Comparison of ENCODE assay signal across 33 cellular contexts in the genomic region with DNA sequence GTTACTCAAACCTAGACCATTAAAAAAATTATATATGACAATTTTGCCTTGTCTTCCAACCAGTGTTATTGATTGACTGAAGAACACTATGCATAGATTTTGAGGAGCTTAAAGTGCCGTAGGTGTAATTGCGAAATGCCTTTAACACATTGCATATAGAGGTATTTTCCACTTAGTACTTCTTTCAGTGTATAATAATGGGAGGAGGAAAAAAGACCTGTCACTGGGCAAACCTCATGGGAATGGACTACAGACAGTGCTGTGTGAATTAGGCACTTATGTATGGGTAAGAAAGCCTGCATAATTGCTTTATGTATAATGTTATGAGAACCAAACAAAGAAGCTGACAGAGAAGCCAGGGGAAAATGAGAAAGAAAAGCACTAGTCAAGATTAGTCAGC. TPM values are rescaled to one million over a fixed set of nuclear protein-coding genes. Genes with fewer than 3 reads are reported as not detected.
DNase-seq lines count a peak whose midpoint lies in the region; ATAC-seq, FAIRE-seq and TF ChIP-seq lines count a peak whose summit lies in the region.
"Had no signal": no experiment of that assay in that cellular context is flagged by ENCODE, and none has a peak within 500 bp of the region (broad histone marks: within the 10 kb centered on the region; RNA-seq: fewer than 3 reads in every experiment).

No MANE protein-coding gene starts in this region.

- ATAC-seq in HepG2 (no peak), right lobe of liver (no peak)
- ATAC-seq: heart right ventricle; stimulated activated memory B cell treated with anti-CD40 and anti-IgM and Interleukin-4, amounts not matched to agents 10 μg/mL and 1 μg/mL and 100 μg/mL, for 72 hours had no signal

- in situ Hi-C loops in HepG2 (cut with HindIII; ENCODE audit: extremely low pct_ligation_motif_present, low pct_unique_long_range_greater_than_20kb) = no loop called here

- no peaks in the 10 kb centered on the region for H3K36me3 Mint-ChIP-seq in activated T-cell treated with anti-CD3 and anti-CD28 coated beads, Interleukin-2, amount 50 U/mL, for 24 hours (ENCODE audit: low read depth)
- H3K36me3 Mint-ChIP-seq: mesothelial cell of epicardium; stimulated activated memory B cell treated with anti-CD40 and anti-IgM and Interleukin-4, amounts not matched to agents 10 μg/mL and 1 μg/mL and 100 μg/mL, for 72 hours; type B pancreatic cell had no signal

- DNase-seq in HepG2 (ENCODE audit: low spot score) (no peak), right lobe of liver (no peak), NCI-H1436 (lab: John Stamatoyannopoulos, UW) (peak; percentile 94), SK-N-DZ (ENCODE audit: low spot score) (peak; percentile 10), putamen (ENCODE audit: low spot score) (peak; percentile 44), stomach (no peak)
- DNase-seq in stimulated activated CD4-positive, alpha-beta T cell treated with anti-CD3 and anti-CD28 coated beads, Interleukin-4, amount 100 ng/mL, for 1 hour = no peak
- DNase-seq in activated T-cell treated with anti-CD3 and anti-CD28 coated beads, Interleukin-2, amount 50 U/mL, for 24 hours = no peak
- DNase-seq: activated CD4-positive, alpha-beta T cell treated with anti-CD3 and anti-CD28 coated beads for 4 hours; activated T-cell treated with anti-CD3 and anti-CD28 coated beads for 4 hours; amniotic stem cell; cerebellar nuclear complex; dermis blood vessel endothelial cell; DMS153; esophagus squamous epithelium; foreskin melanocyte; HCEC 1CT; heart right ventricle; Kasumi-1; naive B cell; NCI-H1105; NCI-H526 treated with DMSO at 0.1 percent for 48 hours; sigmoid colon; SW 1271; T-helper 9 cell had no signal

- H3K27me3 ChIP-seq in HepG2 (ENCODE audit: control insufficient read depth in 1 of 2, insufficient read depth in 2 of 2, low read length in 2 of 2) = no peaks in the 10 kb centered on the region
- no peaks in the 10 kb centered on the region for H3K27me3 ChIP-seq in right lobe of liver
- no peaks in the 10 kb centered on the region for H3K27me3 ChIP-seq in stomach
- H3K27me3 ChIP-seq: BLaER1 treated with 17β-estradiol and CSF1 and Interleukin-3, amounts not matched to agents 10 nM and 100 nM; brain microvascular endothelial cell; esophagus squamous epithelium; heart right ventricle; neutrophil; sigmoid colon had no signal

- TF ChIP-seq POLR2A in HepG2 (IDR thresholded peaks at IDR 0.05; ENCODE audit: insufficient read depth in 1 of 2, low read depth in 2 of 2, low read length in 2 of 2) (no peak), right lobe of liver (IDR thresholded peaks at IDR 0.05) (no peak), stomach (IDR thresholded peaks at IDR 0.05) (no peak)

- H3K9me3 ChIP-seq in HepG2 (ENCODE audit: low read length) (no peaks in the 10 kb centered on the region), right lobe of liver (no peaks in the 10 kb centered on the region), stomach (no peaks in the 10 kb centered on the region)
- H3K9me3 ChIP-seq: esophagus squamous epithelium, neutrophil, sigmoid colon had no signal

- no TSS peak for BruUV-seq in HepG2 (replicated peaks; lab: Mats Ljungman, UMichigan)

- H3K9ac ChIP-seq in HepG2 (ENCODE audit: insufficient read depth, low read depth, low read length) = no peak overlapping the region
- H3K9ac ChIP-seq: BLaER1 treated with 17β-estradiol and CSF1 and Interleukin-3, amounts not matched to agents 10 nM and 100 nM had no signal

- peaks cover 30% of the 10 kb centered on the region for H3K27me3 Mint-ChIP-seq in activated T-cell treated with anti-CD3 and anti-CD28 coated beads, Interleukin-2, amount 50 U/mL, for 24 hours
- H3K27me3 Mint-ChIP-seq: progenitor cell of endocrine pancreas; stimulated activated memory B cell treated with anti-CD40 and anti-IgM and Interleukin-4, amounts not matched to agents 10 μg/mL and 1 μg/mL and 100 μg/mL, for 72 hours; type B pancreatic cell had no signal

- H3K36me3 ChIP-seq in HepG2 (replicated peaks in 1 of 2; ENCODE audit: control insufficient read depth in 1 of 2, insufficient read depth in 2 of 2, low read length in 2 of 2) (no peaks in the 10 kb centered on the region), right lobe of liver (no peaks in the 10 kb centered on the region), stomach (no peaks in the 10 kb centered on the region)
- H3K36me3 ChIP-seq: BLaER1 treated with 17β-estradiol and CSF1 and Interleukin-3, amounts not matched to agents 10 nM and 100 nM; brain microvascular endothelial cell; esophagus squamous epithelium; heart right ventricle; neutrophil; sigmoid colon had no signal

- no peak overlapping the region for H2AFZ ChIP-seq in HepG2 (ENCODE audit: low read length)

- no peak overlapping the region for H3K27ac ChIP-seq in HepG2 (ENCODE audit: extremely low read length, insufficient read depth, low read length)
- no peak overlapping the region for H3K27ac ChIP-seq in right lobe of liver
- no peak overlapping the region for H3K27ac ChIP-seq in stomach
- H3K27ac ChIP-seq: BLaER1 treated with 17β-estradiol and CSF1 and Interleukin-3, amounts not matched to agents 10 nM and 100 nM; brain microvascular endothelial cell; esophagus squamous epithelium; heart right ventricle; neutrophil; sigmoid colon had no signal

- H3K27ac Mint-ChIP-seq in activated T-cell treated with anti-CD3 and anti-CD28 coated beads, Interleukin-2, amount 50 U/mL, for 24 hours = no peak overlapping the region
- H3K27ac Mint-ChIP-seq: activated naive CD4-positive, alpha-beta T cell treated with anti-CD3 and anti-CD28 coated beads, Interleukin-2, amount 50 U/mL, for 24 hours; mesothelial cell of epicardium; naive B cell; progenitor cell of endocrine pancreas; stimulated activated memory B cell treated with anti-CD40 and anti-IgM and Interleukin-4, amounts not matched to agents 10 μg/mL and 1 μg/mL and 100 μg/mL, for 72 hours; type B pancreatic cell had no signal

- CTCF ChIA-PET in HepG2 (lab: Yijun Ruan, JAX; ENCODE audit: low intra/inter-chr PET ratio, low total read pairs) = no interaction called here

- H3K4me3 ChIP-seq in HepG2 (replicated peaks in 1 of 3; ENCODE audit: insufficient read depth in 1 of 3, low read depth in 2 of 3, low read length in 3 of 3) (no peak overlapping the region), right lobe of liver (no peak overlapping the region), stomach (no peak overlapping the region)
- H3K4me3 ChIP-seq: BLaER1 treated with 17β-estradiol and CSF1 and Interleukin-3, amounts not matched to agents 10 nM and 100 nM; esophagus squamous epithelium; heart right ventricle; sigmoid colon had no signal

- no peaks in the 10 kb centered on the region for H3K9me3 Mint-ChIP-seq in activated T-cell treated with anti-CD3 and anti-CD28 coated beads, Interleukin-2, amount 50 U/mL, for 24 hours
- H3K9me3 Mint-ChIP-seq: stimulated activated memory B cell treated with anti-CD40 and anti-IgM and Interleukin-4, amounts not matched to agents 10 μg/mL and 1 μg/mL and 100 μg/mL, for 72 hours had no signal

- no peak for TF ChIP-seq EP300 in HepG2 (IDR thresholded peaks at IDR 0.05; ENCODE audit: low read depth in 2 of 2, low read length in 2 of 2)
- no peak for TF ChIP-seq EP300 in HepG2 (CRISPR knock-in tag; IDR thresholded peaks at IDR 0.05; ENCODE audit: borderline replicate concordance)
- TF ChIP-seq EP300 in stomach (IDR thresholded peaks at IDR 0.05) = no peak

- POLR2A ChIA-PET in HepG2 (lab: Yijun Ruan, JAX) = no interaction called here

- TF ChIP-seq CTCF in HepG2 (CRISPR knock-in tag; IDR thresholded peaks at IDR 0.05) (no peak), right lobe of liver (IDR thresholded peaks at IDR 0.05) (no peak), stomach (IDR thresholded peaks at IDR 0.05) (no peak)

- H3K4me3 Mint-ChIP-seq in activated T-cell treated with anti-CD3 and anti-CD28 coated beads, Interleukin-2, amount 50 U/mL, for 24 hours = no peak overlapping the region
- H3K4me3 Mint-ChIP-seq: activated naive CD4-positive, alpha-beta T cell treated with anti-CD3 and anti-CD28 coated beads, Interleukin-2, amount 50 U/mL, for 24 hours; mesothelial cell of epicardium; naive B cell; stimulated activated memory B cell treated with anti-CD40 and anti-IgM and Interleukin-4, amounts not matched to agents 10 μg/mL and 1 μg/mL and 100 μg/mL, for 72 hours; type B pancreatic cell had no signal

- FAIRE-seq in HepG2 (lab: Jason Lieb, UNC) = no peak

- TF ChIP-seq RAD21 in HepG2 (CRISPR knock-in tag; IDR thresholded peaks at IDR 0.05) = no peak

- intact Hi-C loops in HepG2 (cut with micrococcal nuclease; ENCODE audit: unreplicated experiment) (no loop called here), right lobe of liver (cut with DNase I) (no loop called here), stomach (cut with DNase I; ENCODE audit: low total_unique reads) (no loop called here)

- H3K4me1 Mint-ChIP-seq in activated T-cell treated with anti-CD3 and anti-CD28 coated beads, Interleukin-2, amount 50 U/mL, for 24 hours (ENCODE audit: low read depth) = no peaks in the 10 kb centered on the region
- H3K4me1 Mint-ChIP-seq: activated naive CD4-positive, alpha-beta T cell treated with anti-CD3 and anti-CD28 coated beads, Interleukin-2, amount 50 U/mL, for 24 hours; naive B cell; stimulated activated memory B cell treated with anti-CD40 and anti-IgM and Interleukin-4, amounts not matched to agents 10 μg/mL and 1 μg/mL and 100 μg/mL, for 72 hours had no signal

- no peak overlapping the region for H3K4me2 ChIP-seq in HepG2 (ENCODE audit: low read depth, low read length)
- H3K4me2 ChIP-seq: BLaER1 treated with 17β-estradiol and CSF1 and Interleukin-3, amounts not matched to agents 10 nM and 100 nM had no signal

- H3K4me1 ChIP-seq in HepG2 (ENCODE audit: insufficient read depth, low read length) = peaks cover 5% of the 10 kb centered on the region; the same call in 1 of the 2 replicates
- no peaks in the 10 kb centered on the region for H3K4me1 ChIP-seq in right lobe of liver
- peaks cover 0 to 5% (median 2%) of the 10 kb centered on the region in 4 donors for H3K4me1 ChIP-seq in stomach
- H3K4me1 ChIP-seq: heart right ventricle, sigmoid colon had no signal

- no peaks in the 10 kb centered on the region for H4K20me1 ChIP-seq in HepG2 (ENCODE audit: insufficient read depth, low read length)
- H4K20me1 ChIP-seq: BLaER1 treated with 17β-estradiol and CSF1 and Interleukin-3, amounts not matched to agents 10 nM and 100 nM had no signal

- WGBS in HepG2 (ENCODE audit: low lambda C conversion rate) = 58% methylated on average over 2 of the region's 2 CpGs
- WGBS in right lobe of liver (ENCODE audit: insufficient coverage, low coverage, low lambda C conversion rate, missing lambda C conversion rate) = 60% methylated on average over 2 of the region's 2 CpGs
- 91 to 98% (median 95%) methylated on average over 2 of the region's 2 CpGs for WGBS in stomach, 5 donors

- no peaks in the 10 kb centered on the region for H3K79me2 ChIP-seq in HepG2 (ENCODE audit: insufficient read depth, low read length)

RNA-seq across cellular contexts. Expression of a gene that starts 12.4 kb away (rescaled TPM):
- 49.8 and 74.4 TPM in 2 replicates for total RNA-seq in HepG2 (2016; rRNA removed; fragmentation: Illumina TruSeq; extraction: Trizol)
- 4.9 and 6.1 TPM in 2 replicates for total RNA-seq in HepG2 (2016; cell fraction: cytosol; rRNA removed; fragmentation: Illumina TruSeq; extraction: Trizol; ENCODE audit: low read depth)
- 49.7 and 72.4 TPM in 2 replicates for total RNA-seq in HepG2 (2016; cell fraction: insoluble cytoplasmic fraction; rRNA removed; fragmentation: Illumina TruSeq; extraction: Trizol)
- 19.2 and 21.8 TPM in 2 replicates for total RNA-seq in HepG2 (2016; cell fraction: membrane; rRNA removed; fragmentation: Illumina TruSeq; extraction: Trizol)
- 30.8 and 34.7 TPM in 2 replicates for total RNA-seq in HepG2 (2016; cell fraction: nucleus; rRNA removed; fragmentation: Illumina TruSeq; extraction: Trizol)
- polyA plus RNA-seq in HepG2 (2011; rRNA removed) = 43.2 and 45.5 TPM in 2 replicates
- 34.6 and 50.4 TPM in 2 replicates for polyA plus RNA-seq in HepG2 (2011; cell fraction: cytosol; rRNA removed)
- 29.6 and 33.8 TPM in 2 replicates for polyA plus RNA-seq in HepG2 (2011; cell fraction: nucleus; rRNA removed)
- 54.8 and 60.8 TPM in 2 replicates for polyA plus RNA-seq in HepG2 (2012)
- 2.6 and 2.8 TPM in 2 replicates for polyA plus RNA-seq in HepG2 (2016; cell fraction: cytosol; fragmentation: Illumina TruSeq; extraction: Trizol; ENCODE audit: low read depth)
- 50.7 and 51.5 TPM in 2 replicates for polyA plus RNA-seq in HepG2 (2016; cell fraction: insoluble cytoplasmic fraction; fragmentation: Illumina TruSeq; extraction: Trizol; ENCODE audit: low read depth)
- polyA plus RNA-seq in HepG2 (2016; cell fraction: membrane; fragmentation: Illumina TruSeq; extraction: Trizol; ENCODE audit: low read depth) = 6.7 and 7.7 TPM in 2 replicates
- 29.8 and 32.4 TPM in 2 replicates for polyA plus RNA-seq in HepG2 (2016; cell fraction: nucleus; fragmentation: Illumina TruSeq; extraction: Trizol; ENCODE audit: insufficient read depth, low read depth)
- 7.8 and 87.3 TPM in 2 replicates for polyA minus RNA-seq in HepG2 (2011; rRNA and poly(A)+ RNA removed; ENCODE audit: low replicate concordance)
- 58.2 and 64.4 TPM in 2 replicates for polyA minus RNA-seq in HepG2 (2011; cell fraction: cytosol; rRNA and poly(A)+ RNA removed)
- 31.7 and 46.6 TPM in 2 replicates for polyA minus RNA-seq in HepG2 (2011; cell fraction: nucleus; rRNA and poly(A)+ RNA removed)
- 1 to 10 TPM; 1.3 to 2.9 (median 2.0) TPM for total RNA-seq in right lobe of liver
- polyA plus RNA-seq in SK-N-DZ (2014; cell fraction: cytosol; rRNA removed) = 75.0 and 91.1 TPM in 2 replicates
- polyA plus RNA-seq in SK-N-DZ (2014; cell fraction: nucleus; rRNA removed) = 45.7 and 50.0 TPM in 2 replicates
- 10 to 100 TPM in 4 of 5 donors, under 1 TPM in 1; 0.87 to 57.2 (median 37.1) TPM for total RNA-seq in stomach
- polyA plus RNA-seq in stomach = 10 to 100 TPM; 11.7 to 16.8 (median 14.5) TPM

RNA-seq across cellular contexts. Expression of a gene that starts 24.5 kb away (rescaled TPM):
- total RNA-seq in HepG2 (2016; rRNA removed; fragmentation: Illumina TruSeq; extraction: Trizol) (20.2 and 32.3 TPM in 2 replicates), right lobe of liver (1 to 10 TPM; 4.0 to 8.7 (median 5.2) TPM), stomach (10 to 100 TPM in 3 of 5 donors, 1 to 10 TPM in 1, under 1 TPM in 1; 0.29 to 45.2 (median 11.1) TPM)
- total RNA-seq in HepG2 (2016; cell fraction: cytosol; rRNA removed; fragmentation: Illumina TruSeq; extraction: Trizol; ENCODE audit: low read depth) = 1.4 and 2.1 TPM in 2 replicates
- 24.8 and 33.7 TPM in 2 replicates for total RNA-seq in HepG2 (2016; cell fraction: insoluble cytoplasmic fraction; rRNA removed; fragmentation: Illumina TruSeq; extraction: Trizol)
- 6.5 and 7.2 TPM in 2 replicates for total RNA-seq in HepG2 (2016; cell fraction: membrane; rRNA removed; fragmentation: Illumina TruSeq; extraction: Trizol)
- total RNA-seq in HepG2 (2016; cell fraction: nucleus; rRNA removed; fragmentation: Illumina TruSeq; extraction: Trizol) = 42.5 and 43.1 TPM in 2 replicates
- polyA plus RNA-seq in HepG2 (2011; rRNA removed) (14.2 and 20.0 TPM in 2 replicates), stomach (1 to 10 TPM; 1.4 to 3.2 (median 2.6) TPM)
- 9.5 and 13.3 TPM in 2 replicates for polyA plus RNA-seq in HepG2 (2011; cell fraction: cytosol; rRNA removed)
- polyA plus RNA-seq in HepG2 (2011; cell fraction: nucleus; rRNA removed) = 3.2 and 4.0 TPM in 2 replicates
- polyA plus RNA-seq in HepG2 (2012) = 16.2 and 17.4 TPM in 2 replicates
- polyA plus RNA-seq in HepG2 (2016; cell fraction: cytosol; fragmentation: Illumina TruSeq; extraction: Trizol; ENCODE audit: low read depth) = 0.87 and 1.7 TPM in 2 replicates
- 14.3 and 18.2 TPM in 2 replicates for polyA plus RNA-seq in HepG2 (2016; cell fraction: insoluble cytoplasmic fraction; fragmentation: Illumina TruSeq; extraction: Trizol; ENCODE audit: low read depth)
- 3.0 and 3.7 TPM in 2 replicates for polyA plus RNA-seq in HepG2 (2016; cell fraction: membrane; fragmentation: Illumina TruSeq; extraction: Trizol; ENCODE audit: low read depth)
- polyA plus RNA-seq in HepG2 (2016; cell fraction: nucleus; fragmentation: Illumina TruSeq; extraction: Trizol; ENCODE audit: insufficient read depth, low read depth) = 40.4 and 40.5 TPM in 2 replicates
- 5.7 and 13.0 TPM in 2 replicates for polyA minus RNA-seq in HepG2 (2011; rRNA and poly(A)+ RNA removed; ENCODE audit: low replicate concordance)
- 12.8 TPM in 2 replicates for polyA minus RNA-seq in HepG2 (2011; cell fraction: cytosol; rRNA and poly(A)+ RNA removed)
- 17.7 and 17.8 TPM in 2 replicates for polyA minus RNA-seq in HepG2 (2011; cell fraction: nucleus; rRNA and poly(A)+ RNA removed)
- 8.3 and 10.1 TPM in 2 replicates for polyA plus RNA-seq in SK-N-DZ (2014; cell fraction: cytosol; rRNA removed)
- 2.7 and 3.4 TPM in 2 replicates for polyA plus RNA-seq in SK-N-DZ (2014; cell fraction: nucleus; rRNA removed)

RNA-seq across cellular contexts. Expression of a gene that starts 26.3 kb away (rescaled TPM):
- total RNA-seq in HepG2 (2016; rRNA removed; fragmentation: Illumina TruSeq; extraction: Trizol) = 26.4 and 32.5 TPM in 2 replicates
- 9.2 and 11.0 TPM in 2 replicates for total RNA-seq in HepG2 (2016; cell fraction: cytosol; rRNA removed; fragmentation: Illumina TruSeq; extraction: Trizol; ENCODE audit: low read depth)
- total RNA-seq in HepG2 (2016; cell fraction: insoluble cytoplasmic fraction; rRNA removed; fragmentation: Illumina TruSeq; extraction: Trizol) = 22.6 and 30.8 TPM in 2 replicates
- total RNA-seq in HepG2 (2016; cell fraction: membrane; rRNA removed; fragmentation: Illumina TruSeq; extraction: Trizol) = 20.5 and 24.2 TPM in 2 replicates
- total RNA-seq in HepG2 (2016; cell fraction: nucleus; rRNA removed; fragmentation: Illumina TruSeq; extraction: Trizol) = 29.3 and 30.9 TPM in 2 replicates
- polyA plus RNA-seq in HepG2 (2011; rRNA removed) = 11.1 and 12.5 TPM in 2 replicates
- polyA plus RNA-seq in HepG2 (2011; cell fraction: cytosol; rRNA removed) = 4.8 and 7.6 TPM in 2 replicates
- polyA plus RNA-seq in HepG2 (2011; cell fraction: nucleus; rRNA removed) = 14.1 and 14.5 TPM in 2 replicates
- 12.0 and 14.3 TPM in 2 replicates for polyA plus RNA-seq in HepG2 (2012)
- 4.6 and 5.2 TPM in 2 replicates for polyA plus RNA-seq in HepG2 (2016; cell fraction: cytosol; fragmentation: Illumina TruSeq; extraction: Trizol; ENCODE audit: low read depth)
- polyA plus RNA-seq in HepG2 (2016; cell fraction: insoluble cytoplasmic fraction; fragmentation: Illumina TruSeq; extraction: Trizol; ENCODE audit: low read depth) = 20.6 and 20.9 TPM in 2 replicates
- 10.8 and 11.4 TPM in 2 replicates for polyA plus RNA-seq in HepG2 (2016; cell fraction: membrane; fragmentation: Illumina TruSeq; extraction: Trizol; ENCODE audit: low read depth)
- polyA plus RNA-seq in HepG2 (2016; cell fraction: nucleus; fragmentation: Illumina TruSeq; extraction: Trizol; ENCODE audit: insufficient read depth, low read depth) = 18.0 and 18.2 TPM in 2 replicates
- polyA minus RNA-seq in HepG2 (2011; rRNA and poly(A)+ RNA removed; ENCODE audit: low replicate concordance) = 4.2 and 13.4 TPM in 2 replicates
- 10.9 and 14.0 TPM in 2 replicates for polyA minus RNA-seq in HepG2 (2011; cell fraction: cytosol; rRNA and poly(A)+ RNA removed)
- polyA minus RNA-seq in HepG2 (2011; cell fraction: nucleus; rRNA and poly(A)+ RNA removed) = 51.5 and 54.2 TPM in 2 replicates
- total RNA-seq in right lobe of liver = 1 to 10 TPM; 2.7 to 8.1 (median 4.4) TPM
- 29.5 and 30.9 TPM in 2 replicates for polyA plus RNA-seq in SK-N-DZ (2014; cell fraction: cytosol; rRNA removed)
- 24.5 and 29.2 TPM in 2 replicates for polyA plus RNA-seq in SK-N-DZ (2014; cell fraction: nucleus; rRNA removed)
- 10 to 100 TPM in 2 of 5 donors, 1 to 10 TPM in 3; 4.9 to 18.5 (median 8.5) TPM for total RNA-seq in stomach
- 1 to 10 TPM; 2.2 to 3.0 (median 2.9) TPM for polyA plus RNA-seq in stomach

Comparison
In these comparisons a context has a peak if more than half of its experiments do, and no peak if none do; other contexts are left out.
1. DNase-seq: peak in NCI-H1436 (single experiment), SK-N-DZ (single experiment) and putamen (single experiment); none in HepG2 (single experiment), right lobe of liver (0 of 3), stimulated activated CD4-positive, alpha-beta T cell treated with anti-CD3 and anti-CD28 coated beads, Interleukin-4, amount 100 ng/mL, for 1 hour (single experiment), stomach (single experiment) and activated T-cell treated with anti-CD3 and anti-CD28 coated beads, Interleukin-2, amount 50 U/mL, for 24 hours (single experiment).